ENCODE assay signal across 15 cellular contexts in the genomic region with DNA sequence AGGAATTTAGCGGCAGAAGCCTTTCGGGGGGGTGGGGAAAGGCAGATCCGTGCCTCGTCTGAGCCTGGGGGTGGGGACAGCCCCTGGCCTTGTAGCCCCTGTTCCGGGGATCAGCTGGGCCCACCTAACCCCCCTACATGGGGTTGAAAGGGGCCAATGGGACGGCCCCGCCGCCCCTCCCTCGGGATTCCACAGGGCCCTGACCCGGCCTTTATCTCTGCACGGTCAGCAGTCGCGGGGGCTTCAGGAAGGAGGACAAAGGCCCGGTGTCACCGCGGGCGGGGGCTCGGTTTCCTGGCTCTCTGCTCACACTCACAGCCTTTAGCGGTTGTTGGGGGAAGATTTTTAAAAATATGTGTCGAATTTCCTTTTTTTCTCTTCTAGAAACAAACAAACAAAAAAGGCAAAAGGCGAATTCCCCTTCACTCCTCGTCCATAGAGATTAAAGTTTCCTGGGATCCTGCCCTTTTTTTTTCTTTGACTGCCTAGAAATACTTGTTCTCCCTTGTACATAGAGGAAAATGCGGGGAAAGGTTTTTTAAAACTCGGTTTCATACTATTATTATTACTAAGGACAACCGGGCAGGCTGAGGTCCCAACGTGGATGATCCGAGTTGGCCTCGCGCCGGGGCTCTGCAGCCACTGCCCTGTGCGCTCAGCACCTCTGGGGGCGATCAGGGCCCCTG. TPM values are rescaled to one million over a fixed set of nuclear protein-coding genes. Genes with fewer than 3 reads are reported as not detected.
DNase-seq lines count a peak whose midpoint lies in the region; ATAC-seq and TF ChIP-seq lines count a peak whose summit lies in the region.
"Had no signal": no experiment of that assay in that cellular context is flagged by ENCODE, and none has a peak within 500 bp of the region (broad histone marks: within the 10 kb centered on the region; RNA-seq: fewer than 3 reads in every experiment).

No MANE protein-coding gene starts in this region.

- H3K36me3 Mint-ChIP-seq in brain (no peaks in the 10 kb centered on the region), immature natural killer cell (no peaks in the 10 kb centered on the region)
- H3K36me3 Mint-ChIP-seq in stimulated activated naive B cell treated with anti-CD40 and anti-IgM and Interleukin-4, amounts not matched to agents 10 μg/mL and 1 μg/mL and 100 μg/mL, for 72 hours: no peaks in the 10 kb centered on the region
- peaks cover 3% of the 10 kb centered on the region for H3K36me3 Mint-ChIP-seq in T-helper 2 cell treated with Interferon-gamma antibody and Interleukin-4, amounts not matched to agents 5 μg/mL and 100 μg/mL, for 36 hours (ENCODE audit: low read depth)
- H3K36me3 Mint-ChIP-seq: activated naive CD4-positive, alpha-beta T cell treated with anti-CD3 and anti-CD28 coated beads, Interleukin-2, amount 10 ng/mL, durations not matched to agents 7 days and 5 days had no signal

- peaks cover 42% of the 10 kb centered on the region for H3K4me1 Mint-ChIP-seq in brain
- H3K4me1 Mint-ChIP-seq in immature natural killer cell: peaks cover 41 to 55% of the 10 kb centered on the region in 2 donors
- peaks cover 30 to 64% of the 10 kb centered on the region in 2 donors for H3K4me1 Mint-ChIP-seq in stimulated activated naive B cell treated with anti-CD40 and anti-IgM and Interleukin-4, amounts not matched to agents 10 μg/mL and 1 μg/mL and 100 μg/mL, for 72 hours
- H3K4me1 Mint-ChIP-seq in T-helper 2 cell treated with Interferon-gamma antibody and Interleukin-4, amounts not matched to agents 5 μg/mL and 100 μg/mL, for 36 hours (ENCODE audit: low read depth): peaks cover 11% of the 10 kb centered on the region

- ATAC-seq in stimulated activated naive B cell treated with anti-CD40 and anti-IgM and Interleukin-4, amounts not matched to agents 10 μg/mL and 1 μg/mL and 100 μg/mL, for 72 hours (replicated peaks): no peak
- no peak for ATAC-seq in GM21717 (IDR thresholded peaks at IDR 0.05; ENCODE audit: unreplicated experiment)

- H3K27me3 Mint-ChIP-seq in brain (peaks cover 100% of the 10 kb centered on the region), immature natural killer cell (ENCODE audit: low read depth in 3 of 3) (peaks cover 26 to 61% (median 40%) of the 10 kb centered on the region in 3 donors)
- H3K27me3 Mint-ChIP-seq in stimulated activated naive B cell treated with anti-CD40 and anti-IgM and Interleukin-4, amounts not matched to agents 10 μg/mL and 1 μg/mL and 100 μg/mL, for 72 hours: peaks cover 77 to 95% of the 10 kb centered on the region in 2 donors
- H3K27me3 Mint-ChIP-seq in T-helper 2 cell treated with Interferon-gamma antibody and Interleukin-4, amounts not matched to agents 5 μg/mL and 100 μg/mL, for 36 hours (ENCODE audit: low read depth): peaks cover 93% of the 10 kb centered on the region

- peak; percentile 33 for DNase-seq in activated effector memory CD4-positive, alpha-beta T cell treated with anti-CD3 and anti-CD28 coated beads, Interleukin-2, amount 50 U/mL, for 16 hours
- DNase-seq in activated effector memory CD4-positive, alpha-beta T cell treated with Interleukin-2 at 50 U/mL for 16 hours: no peak
- no peak for DNase-seq in immature natural killer cell
- no peak for DNase-seq in stimulated activated naive B cell treated with anti-CD40 and anti-IgM and Interleukin-4, amounts not matched to agents 10 μg/mL and 1 μg/mL and 100 μg/mL, for 72 hours
- DNase-seq in NCI-H2081 treated with DMSO at 0.1 percent for 48 hours (lab: John Stamatoyannopoulos, UW): no peak
- no peak for DNase-seq in T-helper 2 cell treated with Interferon-gamma antibody and Interleukin-4, amounts not matched to agents 5 μg/mL and 100 μg/mL, for 36 hours (ENCODE audit: low spot score)
- DNase-seq: activated naive CD4-positive, alpha-beta T cell treated with anti-CD3 and anti-CD28 coated beads, Interleukin-2, amount 10 ng/mL, durations not matched to agents 7 days and 5 days; foreskin keratinocyte; mesenchymal stem cell; NCI-H187; NCI-H526; WERI-Rb-1 had no signal

- H3K27ac Mint-ChIP-seq in brain (no peak overlapping the region), immature natural killer cell (no peak overlapping the region)
- no peak overlapping the region for H3K27ac Mint-ChIP-seq in stimulated activated naive B cell treated with anti-CD40 and anti-IgM and Interleukin-4, amounts not matched to agents 10 μg/mL and 1 μg/mL and 100 μg/mL, for 72 hours
- no peak overlapping the region for H3K27ac Mint-ChIP-seq in T-helper 2 cell treated with Interferon-gamma antibody and Interleukin-4, amounts not matched to agents 5 μg/mL and 100 μg/mL, for 36 hours

- TF ChIP-seq CTCF in brain (conservative IDR thresholded peaks at IDR 0.05): no peak

- H3K9me3 Mint-ChIP-seq in brain (no peaks in the 10 kb centered on the region), immature natural killer cell (peaks cover 0 to 4% (median 0%) of the 10 kb centered on the region in 6 donors)
- no peaks in the 10 kb centered on the region for H3K9me3 Mint-ChIP-seq in stimulated activated naive B cell treated with anti-CD40 and anti-IgM and Interleukin-4, amounts not matched to agents 10 μg/mL and 1 μg/mL and 100 μg/mL, for 72 hours
- H3K9me3 Mint-ChIP-seq in T-helper 2 cell treated with Interferon-gamma antibody and Interleukin-4, amounts not matched to agents 5 μg/mL and 100 μg/mL, for 36 hours: no peaks in the 10 kb centered on the region
- H3K9me3 Mint-ChIP-seq: activated naive CD4-positive, alpha-beta T cell treated with anti-CD3 and anti-CD28 coated beads, Interleukin-2, amount 10 ng/mL, durations not matched to agents 7 days and 5 days had no signal

- peak overlapping the region in 4 of 5 experiments; percentile 54 to 85 (median 74) for H3K4me3 Mint-ChIP-seq in brain
- H3K4me3 Mint-ChIP-seq in immature natural killer cell: peak overlapping the region; percentile 32 to 69 (median 47)
- peak overlapping the region; percentile 32 to 56 for H3K4me3 Mint-ChIP-seq in stimulated activated naive B cell treated with anti-CD40 and anti-IgM and Interleukin-4, amounts not matched to agents 10 μg/mL and 1 μg/mL and 100 μg/mL, for 72 hours
- no peak overlapping the region for H3K4me3 Mint-ChIP-seq in T-helper 2 cell treated with Interferon-gamma antibody and Interleukin-4, amounts not matched to agents 5 μg/mL and 100 μg/mL, for 36 hours
- H3K4me3 Mint-ChIP-seq: activated naive CD4-positive, alpha-beta T cell treated with anti-CD3 and anti-CD28 coated beads, Interleukin-2, amount 10 ng/mL, durations not matched to agents 7 days and 5 days had no signal

RNA-seq across cellular contexts. Expression of gene FOXL2, which starts 7.9 kb away (rescaled TPM):
- polyA plus RNA-seq in brain (ENCODE audit: insufficient read depth, low read depth, low replicate concordance): not detected
- polyA plus RNA-seq in immature natural killer cell: not detected

RNA-seq across cellular contexts. Expression of gene FOXL2NB, which starts 8.0 kb away (rescaled TPM):
- polyA plus RNA-seq in brain (ENCODE audit: insufficient read depth, low read depth, low replicate concordance) (not detected), immature natural killer cell (not detected)
- polyA plus RNA-seq: pancreas had no signal
